18 cellular contexts compared by ENCODE assay signal in genomic region chr14:36167431-36167830, GRCh38. TPM values are rescaled to one million over a fixed set of nuclear protein-coding genes. Genes with fewer than 3 reads are reported as not detected.
DNase-seq lines count a peak whose midpoint lies in the region; ATAC-seq and TF ChIP-seq lines count a peak whose summit lies in the region.
"Had no signal": no experiment of that assay in that cellular context is flagged by ENCODE, and none has a peak within 500 bp of the region (broad histone marks: within the 10 kb centered on the region; RNA-seq: fewer than 3 reads in every experiment).

No MANE protein-coding gene starts in this region.

- H3K4me1 ChIP-seq in HUES48 (ENCODE audit: control insufficient read depth, insufficient read depth, low read length) (peaks cover 17% of the 10 kb centered on the region), endodermal cell (ENCODE audit: control insufficient read depth, insufficient read depth, low read length) (no peaks in the 10 kb centered on the region), body of pancreas (no peaks in the 10 kb centered on the region), transverse colon (no peaks in the 10 kb centered on the region)

- DNase-seq in ELF-1 (ENCODE audit: low read depth, low spot score) (peak; percentile 4), NCI-H2107 treated with DMSO at 0.1 percent for 48 hours (lab: John Stamatoyannopoulos, UW; ENCODE audit: unreplicated experiment) (peak; percentile 96), endodermal cell (no peak), GM03348 (ENCODE audit: low spot score) (no peak), body of pancreas (no peak), transverse colon (no peak), cortex of kidney (lab: John Stamatoyannopoulos, UW) (no peak)
- DNase-seq: C1 segment of cervical spinal cord, HCEC 1CT, NCI-H146, NCI-H2227 treated with DMSO at 0.1 percent for 48 hours, NCI-H524 treated with DMSO at 0.1 percent for 48 hours, T-helper 2 cell had no signal

- peaks cover 5% of the 10 kb centered on the region for H3K4me1 Mint-ChIP-seq in endodermal cell

- intact Hi-C loops in body of pancreas (cut with DNase I) (no loop called here), transverse colon (cut with DNase I; ENCODE audit: low total_unique reads) (no loop called here)

- H3K9ac ChIP-seq in HUES48 (ENCODE audit: low read depth, low read length) (no peak overlapping the region), endodermal cell (ENCODE audit: extremely low read depth, low read length, poor library complexity, severe bottlenecking) (no peak overlapping the region)

- H3K27ac ChIP-seq in HUES48 (ENCODE audit: low read depth, low read length) = no peak overlapping the region
- no peak overlapping the region for H3K27ac ChIP-seq in endodermal cell (ENCODE audit: low read depth, low read length)
- no peak overlapping the region for H3K27ac ChIP-seq in body of pancreas
- no peak overlapping the region for H3K27ac ChIP-seq in transverse colon
- H3K27ac ChIP-seq: RWPE1 had no signal

- H3K9me3 ChIP-seq in HUES48 (ENCODE audit: control insufficient read depth, insufficient read depth, low read length) (no peaks in the 10 kb centered on the region), endodermal cell (ENCODE audit: control insufficient read depth, low read length) (no peaks in the 10 kb centered on the region), body of pancreas (no peaks in the 10 kb centered on the region), transverse colon (no peaks in the 10 kb centered on the region)

- in situ Hi-C loops in transverse colon (cut with MboI; ENCODE audit: low pct_ligation_motif_present in 1 of 4, low pct_unique_long_range_greater_than_20kb in 1 of 4, low sequenced_read_pairs in 3 of 4) = no loop called here

- H3K36me3 ChIP-seq in HUES48 (ENCODE audit: control insufficient read depth, insufficient read depth, low read length) (no peaks in the 10 kb centered on the region), endodermal cell (ENCODE audit: control insufficient read depth, insufficient read depth, low read length) (no peaks in the 10 kb centered on the region), body of pancreas (replicated peaks in 1 of 2; ENCODE audit: insufficient read depth in 1 of 2, low read depth in 2 of 2) (no peaks in the 10 kb centered on the region), transverse colon (no peaks in the 10 kb centered on the region)

- peak overlapping the region; percentile 33 for H3K27ac Mint-ChIP-seq in endodermal cell

- 79 to 82% methylated on average over 2 to 5 of the region's 5 CpGs for WGBS in endodermal cell (ENCODE audit: insufficient coverage in 1 of 2, insufficient read length in 1 of 2), 2 experiments
- WGBS in body of pancreas, 2 donors = 45 to 52% methylated on average over 5 of the region's 5 CpGs
- 72 to 75% methylated on average over 5 of the region's 5 CpGs for WGBS in transverse colon (ENCODE audit: low coverage in 1 of 2), 2 donors

- H3K9me3 Mint-ChIP-seq in endodermal cell = no peaks in the 10 kb centered on the region

- H3K4me3 ChIP-seq in HUES48 (ENCODE audit: low read depth, low read length) (0 out of 2 replicates have a peak overlapping the region, but pooled peaks have one; percentile 16), endodermal cell (ENCODE audit: low read length) (no peak overlapping the region), body of pancreas (no peak overlapping the region), transverse colon (no peak overlapping the region)

- H3K4me3 Mint-ChIP-seq in endodermal cell = no peak overlapping the region

- no peak for TF ChIP-seq EP300 in transverse colon (IDR thresholded peaks at IDR 0.05; ENCODE audit: low read depth)

- H3K36me3 Mint-ChIP-seq in endodermal cell (ENCODE audit: low read depth) = no peaks in the 10 kb centered on the region

- ATAC-seq in body of pancreas = no peak

- TF ChIP-seq CTCF in endodermal cell (conservative IDR thresholded peaks at IDR 0.05) = no peak
- no peak for TF ChIP-seq CTCF in body of pancreas (IDR thresholded peaks at IDR 0.05)
- no peak for TF ChIP-seq CTCF in transverse colon (IDR thresholded peaks at IDR 0.05)

- no peaks in the 10 kb centered on the region for H3K27me3 Mint-ChIP-seq in endodermal cell (ENCODE audit: insufficient read depth)

- no peak for TF ChIP-seq POLR2A in body of pancreas (IDR thresholded peaks at IDR 0.05)
- no peak for TF ChIP-seq POLR2A in transverse colon (IDR thresholded peaks at IDR 0.05)

- H3K27me3 ChIP-seq in HUES48 (ENCODE audit: control insufficient read depth, insufficient read depth, low read length) (no peaks in the 10 kb centered on the region), endodermal cell (ENCODE audit: control insufficient read depth, insufficient read depth, low read length, poor library complexity, severe bottlenecking) (no peaks in the 10 kb centered on the region), body of pancreas (no peaks in the 10 kb centered on the region), transverse colon (no peaks in the 10 kb centered on the region)

RNA-seq across cellular contexts. Expression of gene PTCSC3, which starts 9.1 kb away (rescaled TPM):
- total RNA-seq in endodermal cell (not detected), body of pancreas (not detected), transverse colon (not detected)
- not detected for polyA plus RNA-seq in endodermal cell (2013, experiment 1 of 2)
- polyA plus RNA-seq in endodermal cell (2013, experiment 2 of 2) = not detected
- total RNA-seq: A673, Daoy, LHCN-M2 had no signal

Comparison
In these comparisons a context has a peak if more than half of its experiments do, and no peak if none do; other contexts are left out.
1. DNase-seq: peak in ELF-1 (single experiment) and NCI-H2107 treated with DMSO at 0.1 percent for 48 hours (single experiment); none in endodermal cell (single experiment), GM03348 (single experiment), body of pancreas (0 of 4), transverse colon (single experiment) and cortex of kidney (single experiment).